Comparison of ENCODE assay signal across 9 cellular contexts in genomic region chr20:6892729-6893128, GRCh38.
"Had no signal": no experiment of that assay in that cellular context is flagged by ENCODE, and none has a peak within 500 bp of the region (broad histone marks: within the 10 kb centered on the region; RNA-seq: fewer than 3 reads in every experiment).

No MANE protein-coding gene starts in this region.

- H3K36me3 ChIP-seq: HAP-1 had no signal

- H3K9me3 ChIP-seq: HAP-1 had no signal

- H3K4me2 ChIP-seq: KMS-11 had no signal

- H3K9ac ChIP-seq: GM23248, KMS-11 had no signal

- H3K4me1 ChIP-seq: HAP-1 had no signal

- DNase-seq: GM23248, GOT3, H7, HFFc6, KBM-7 had no signal

- H3K4me3 ChIP-seq: GM23248, HAP-1 had no signal

- H3K27ac ChIP-seq: GM23248, HL-60, KMS-11 had no signal

- ATAC-seq: HCT116 had no signal

- H2AFZ ChIP-seq: GM23248 had no signal
